In the genomic region with DNA sequence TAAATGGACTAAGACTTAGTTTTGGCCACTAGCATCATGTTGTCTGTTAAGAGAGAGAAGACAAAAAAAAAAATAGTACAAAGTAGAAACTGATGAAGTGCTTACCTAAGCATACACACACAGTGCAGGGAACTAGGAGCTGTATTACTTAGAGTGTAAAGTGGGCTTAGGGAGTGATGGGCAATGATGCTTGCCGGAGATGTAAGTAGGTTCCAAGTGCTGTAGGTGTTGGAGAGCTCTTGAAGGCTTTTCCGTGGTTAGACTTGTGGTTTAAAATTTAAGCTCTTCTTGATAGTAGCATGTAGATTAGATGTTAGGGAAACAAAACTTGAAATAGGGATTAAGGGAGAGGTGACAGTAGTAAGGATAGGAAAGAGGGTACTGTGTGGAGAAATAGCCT, we compare ENCODE assay signal across 8 cellular contexts. TPM values are rescaled to one million over a fixed set of nuclear protein-coding genes. Genes with fewer than 3 reads are reported as not detected.
DNase-seq lines count a peak whose midpoint lies in the region; ATAC-seq and TF ChIP-seq lines count a peak whose summit lies in the region.

No MANE protein-coding gene starts in this region.

- no peaks in the 10 kb centered on the region for H3K36me3 ChIP-seq in effector memory CD4-positive, alpha-beta T cell (ENCODE audit: control insufficient read depth, insufficient read depth, low read length)
- H3K36me3 ChIP-seq in neutrophil: no peaks in the 10 kb centered on the region

- H3K27me3 Mint-ChIP-seq in activated T-cell treated with anti-CD3 and anti-CD28 coated beads, Interleukin-2, amount 50 U/mL, for 72 hours (ENCODE audit: low read depth): no peaks in the 10 kb centered on the region

- peaks cover 0 to 5% of the 10 kb centered on the region in 2 donors for H3K9me3 Mint-ChIP-seq in activated T-cell treated with anti-CD3 and anti-CD28 coated beads, Interleukin-2, amount 50 U/mL, for 72 hours

- no peak overlapping the region for H3K27ac ChIP-seq in effector memory CD4-positive, alpha-beta T cell (ENCODE audit: insufficient read depth, low read length, poor library complexity, severe bottlenecking)
- H3K27ac ChIP-seq in neutrophil: peak overlapping the region; percentile 99

- no peak for DNase-seq in activated T-cell treated with anti-CD3 and anti-CD28 coated beads, Interleukin-2, amount 50 U/mL, for 72 hours
- DNase-seq in activated T-cell treated with anti-CD3 and anti-CD28 coated beads, Interleukin-2, amount 50 U/mL, for 48 hours: no peak
- peak; percentile 36 for DNase-seq in OCI-M1 (lab: John Stamatoyannopoulos, UW)
- no peak for DNase-seq in effector memory CD4-positive, alpha-beta T cell
- DNase-seq in germinal center (ENCODE audit: low spot score): no peak

- peaks cover 16% of the 10 kb centered on the region for H3K4me1 ChIP-seq in effector memory CD4-positive, alpha-beta T cell (ENCODE audit: control insufficient read depth, insufficient read depth, low read length, poor library complexity, severe bottlenecking)
- peaks cover 32 to 33% of the 10 kb centered on the region in 2 experiments for H3K4me1 ChIP-seq in neutrophil (ENCODE audit: control insufficient read depth in 1 of 2, insufficient read depth in 1 of 2, low read depth in 1 of 2, low read length in 1 of 2)

- H3K4me3 Mint-ChIP-seq in activated T-cell treated with anti-CD3 and anti-CD28 coated beads, Interleukin-2, amount 50 U/mL, for 72 hours: peak overlapping the region; percentile 86 to 94

- H3K4me1 Mint-ChIP-seq in activated T-cell treated with anti-CD3 and anti-CD28 coated beads, Interleukin-2, amount 50 U/mL, for 72 hours (ENCODE audit: low read depth): peaks cover 61% of the 10 kb centered on the region

- no peaks in the 10 kb centered on the region for H3K27me3 ChIP-seq in effector memory CD4-positive, alpha-beta T cell (replicated peaks; ENCODE audit: control insufficient read depth, insufficient read depth, low read length, poor library complexity, severe bottlenecking)
- no peaks in the 10 kb centered on the region for H3K27me3 ChIP-seq in neutrophil

- peak overlapping the region; percentile 96 for H3K4me3 ChIP-seq in effector memory CD4-positive, alpha-beta T cell (ENCODE audit: insufficient read depth, low read depth, low read length, poor library complexity, severe bottlenecking)
- H3K4me3 ChIP-seq in neutrophil (ENCODE audit: low read depth in 1 of 2, low read length in 1 of 2): peak overlapping the region; percentile 87 to 99

- H3K9me3 ChIP-seq in effector memory CD4-positive, alpha-beta T cell (ENCODE audit: control insufficient read depth, low read length): no peaks in the 10 kb centered on the region
- H3K9me3 ChIP-seq in neutrophil: no peaks in the 10 kb centered on the region

- TF ChIP-seq CTCF in neutrophil (IDR thresholded peaks at IDR 0.05): no peak

- H3K27ac Mint-ChIP-seq in activated T-cell treated with anti-CD3 and anti-CD28 coated beads, Interleukin-2, amount 50 U/mL, for 72 hours: peak overlapping the region; percentile 99

- ATAC-seq in activated T-cell treated with anti-CD3 and anti-CD28 coated beads, Interleukin-2, amount 50 U/mL, for 72 hours (replicated peaks in 1 of 2): peak in 1 of 2 donors; percentile 9
- no peak for ATAC-seq in HG03108 (IDR thresholded peaks at IDR 0.05; ENCODE audit: unreplicated experiment)
- ATAC-seq in HG02885 (IDR thresholded peaks at IDR 0.05; ENCODE audit: poor library complexity, unreplicated experiment): no peak

- H3K36me3 Mint-ChIP-seq in activated T-cell treated with anti-CD3 and anti-CD28 coated beads, Interleukin-2, amount 50 U/mL, for 72 hours (ENCODE audit: insufficient read depth in 2 of 2): peaks cover 16 to 21% of the 10 kb centered on the region in 2 donors

RNA-seq across cellular contexts. Expression of a gene that starts 34.7 kb away (rescaled TPM):
- total RNA-seq in activated T-cell treated with anti-CD3 and anti-CD28 coated beads, Interleukin-2, amount 50 U/mL, for 72 hours: 10 to 100 TPM; 54.5 to 56.7 TPM
